In the genomic region with DNA sequence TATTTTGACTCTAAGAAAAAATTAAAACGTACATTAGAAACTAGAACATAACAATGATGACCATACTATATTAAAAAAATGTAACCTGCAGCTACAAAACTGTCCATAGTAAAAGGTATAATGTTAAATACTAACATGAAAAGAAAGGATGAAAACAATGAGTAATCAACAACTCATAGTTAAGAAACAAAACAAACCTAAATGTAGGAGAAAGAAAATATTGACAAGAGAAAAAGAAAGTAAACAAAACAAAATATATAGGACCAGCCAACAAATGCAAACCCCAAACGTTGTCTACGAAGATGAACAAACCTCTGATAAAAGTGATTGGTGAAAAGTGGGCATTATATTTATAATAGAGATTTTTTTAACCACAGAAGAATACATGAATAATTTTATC, we compare ENCODE assay signal across 35 cellular contexts. TPM values are rescaled to one million over a fixed set of nuclear protein-coding genes. Genes with fewer than 3 reads are reported as not detected.
A peak's percentile ranks its signal among the peaks of the same experiment; 100 is the strongest.
DNase-seq lines count a peak whose midpoint lies in the region; ATAC-seq, FAIRE-seq and TF ChIP-seq lines count a peak whose summit lies in the region.
"Had no signal": no experiment of that assay in that cellular context is flagged by ENCODE, and none has a peak within 500 bp of the region (broad histone marks: within the 10 kb centered on the region; RNA-seq: fewer than 3 reads in every experiment).

No MANE protein-coding gene starts in this region.

- TF ChIP-seq CTCF in HepG2 (CRISPR knock-in tag; IDR thresholded peaks at IDR 0.05) (no peak), right lobe of liver (IDR thresholded peaks at IDR 0.05) (no peak), kidney (IDR thresholded peaks at IDR 0.05; ENCODE audit: borderline replicate concordance, extremely low read depth, insufficient read depth) (no peak)

- peak in 1 of 2 experiments; percentile 65; a peak in 1 of 4 replicates for TF ChIP-seq EP300 in HepG2 (IDR thresholded peaks at IDR 0.05; ENCODE audit: low read depth in 2 of 2, low read length in 2 of 2)
- no peak for TF ChIP-seq EP300 in HepG2 (CRISPR knock-in tag; IDR thresholded peaks at IDR 0.05; ENCODE audit: borderline replicate concordance)

- no peak for TF ChIP-seq RAD21 in HepG2 (CRISPR knock-in tag; IDR thresholded peaks at IDR 0.05)

- H3K4me1 ChIP-seq in HepG2 (ENCODE audit: insufficient read depth, low read length) (peaks cover 83% of the 10 kb centered on the region), right lobe of liver (peaks cover 0 to 18% (median 2%) of the 10 kb centered on the region in 4 donors), kidney (ENCODE audit: control insufficient read depth in 1 of 2, insufficient read depth in 1 of 2, low read depth in 1 of 2, low read length in 2 of 2) (no peaks in the 10 kb centered on the region)
- H3K4me1 ChIP-seq: BE2C had no signal

- no peak for ATAC-seq in HepG2
- ATAC-seq in right lobe of liver, result no peak
- ATAC-seq in GM21528 (IDR thresholded peaks at IDR 0.05; ENCODE audit: low FRiP score, unreplicated experiment), result no peak
- ATAC-seq: A549; CD8-positive, alpha-beta T cell had no signal

- H3K9ac ChIP-seq in HepG2 (ENCODE audit: insufficient read depth, low read depth, low read length) (no peak overlapping the region), kidney (ENCODE audit: low read length in 2 of 2) (no peak overlapping the region)
- H3K9ac ChIP-seq: BLaER1; BLaER1 treated with 17β-estradiol and CSF1 and Interleukin-3, amounts not matched to agents 10 nM and 100 nM had no signal

- DNase-seq in HepG2 (ENCODE audit: low spot score) (no peak), right lobe of liver (no peak), kidney (no peak), DMS79 treated with DMSO at 0.1 percent for 48 hours (lab: John Stamatoyannopoulos, UW) (no peak)
- no peak for DNase-seq in activated T-helper 1 cell treated with anti-CD3 and anti-CD28 coated beads, Interleukin-12 subunit alpha, Interleukin-12 subunit beta, Interleukin-2, Interleukin-4 antibody, amounts not matched to agents 30 ng/mL and 10 ng/mL and 1 ng/mL, durations not matched to agents 14 hours and 24 hours and 36 hours (ENCODE audit: low spot score)
- DNase-seq: 8988T; ACHN; AML-193; BE2C; C1 segment of cervical spinal cord; Caco-2; Calu3; CD4-positive, alpha-beta memory T cell; CD4-positive, alpha-beta T cell; CD4-positive, CD25-positive, alpha-beta regulatory T cell; CD8-positive, alpha-beta memory T cell; CD8-positive, alpha-beta T cell; COR-L47; DMS 273 treated with DMSO at 0.1 percent for 48 hours; DMS153; DMS53; DMS79; DND-41; EL had no signal

- intact Hi-C loops in HepG2 (cut with micrococcal nuclease; ENCODE audit: unreplicated experiment), result no loop called here
- intact Hi-C loops in right lobe of liver (cut with DNase I), result no loop called here
- intact Hi-C loops in kidney (cut with DNase I), result no loop called here
- intact Hi-C loops in activated T-helper 1 cell treated with anti-CD3 and anti-CD28 coated beads, Interleukin-12 subunit alpha, Interleukin-12 subunit beta, Interleukin-2, Interleukin-4 antibody, amounts not matched to agents 30 ng/mL and 10 ng/mL and 1 ng/mL, durations not matched to agents 14 hours and 24 hours and 36 hours (cut with micrococcal nuclease), result no loop called here

- H3K36me3 ChIP-seq in HepG2 (replicated peaks in 1 of 2; ENCODE audit: control insufficient read depth in 1 of 2, insufficient read depth in 2 of 2, low read length in 2 of 2), result no peaks in the 10 kb centered on the region
- no peaks in the 10 kb centered on the region for H3K36me3 ChIP-seq in right lobe of liver
- no peaks in the 10 kb centered on the region for H3K36me3 ChIP-seq in kidney (ENCODE audit: control insufficient read depth in 1 of 2, insufficient read depth in 2 of 2, low read length in 2 of 2)
- H3K36me3 ChIP-seq: BE2C; BLaER1; BLaER1 treated with 17β-estradiol and CSF1 and Interleukin-3, amounts not matched to agents 10 nM and 100 nM had no signal

- no peak overlapping the region for H3K27ac Mint-ChIP-seq in activated T-helper 1 cell treated with anti-CD3 and anti-CD28 coated beads, Interleukin-12 subunit alpha, Interleukin-12 subunit beta, Interleukin-2, Interleukin-4 antibody, amounts not matched to agents 30 ng/mL and 10 ng/mL and 1 ng/mL, durations not matched to agents 14 hours and 24 hours and 36 hours
- H3K27ac Mint-ChIP-seq: B cell; CD14-positive monocyte; CD4-positive, alpha-beta memory T cell; CD4-positive, alpha-beta T cell; CD4-positive, CD25-positive, alpha-beta regulatory T cell; CD8-positive, alpha-beta memory T cell; CD8-positive, alpha-beta T cell had no signal

- H3K36me3 Mint-ChIP-seq in activated T-helper 1 cell treated with anti-CD3 and anti-CD28 coated beads, Interleukin-12 subunit alpha, Interleukin-12 subunit beta, Interleukin-2, Interleukin-4 antibody, amounts not matched to agents 30 ng/mL and 10 ng/mL and 1 ng/mL, durations not matched to agents 14 hours and 24 hours and 36 hours (ENCODE audit: low read depth), result no peaks in the 10 kb centered on the region
- H3K36me3 Mint-ChIP-seq: CD14-positive monocyte; CD4-positive, alpha-beta memory T cell; CD4-positive, CD25-positive, alpha-beta regulatory T cell; CD8-positive, alpha-beta memory T cell; CD8-positive, alpha-beta T cell had no signal

- in situ Hi-C loops in HepG2 (cut with HindIII; ENCODE audit: extremely low pct_ligation_motif_present, low pct_unique_long_range_greater_than_20kb), result no loop called here

- no peak overlapping the region for H3K4me2 ChIP-seq in HepG2 (ENCODE audit: low read depth, low read length)
- H3K4me2 ChIP-seq: A549; BLaER1; BLaER1 treated with 17β-estradiol and CSF1 and Interleukin-3, amounts not matched to agents 10 nM and 100 nM had no signal

- H3K79me2 ChIP-seq in HepG2 (ENCODE audit: insufficient read depth, low read length), result no peaks in the 10 kb centered on the region

- no peak for TF ChIP-seq POLR2A in HepG2 (IDR thresholded peaks at IDR 0.05; ENCODE audit: insufficient read depth in 1 of 2, low read depth in 2 of 2, low read length in 2 of 2)
- no peak for TF ChIP-seq POLR2A in right lobe of liver (IDR thresholded peaks at IDR 0.05)

- no peak overlapping the region for H3K4me3 Mint-ChIP-seq in activated T-helper 1 cell treated with anti-CD3 and anti-CD28 coated beads, Interleukin-12 subunit alpha, Interleukin-12 subunit beta, Interleukin-2, Interleukin-4 antibody, amounts not matched to agents 30 ng/mL and 10 ng/mL and 1 ng/mL, durations not matched to agents 14 hours and 24 hours and 36 hours
- H3K4me3 Mint-ChIP-seq: B cell; CD14-positive monocyte; CD4-positive, alpha-beta memory T cell; CD4-positive, alpha-beta T cell; CD4-positive, CD25-positive, alpha-beta regulatory T cell; CD8-positive, alpha-beta memory T cell; CD8-positive, alpha-beta T cell had no signal

- no peaks in the 10 kb centered on the region for H3K4me1 Mint-ChIP-seq in activated T-helper 1 cell treated with anti-CD3 and anti-CD28 coated beads, Interleukin-12 subunit alpha, Interleukin-12 subunit beta, Interleukin-2, Interleukin-4 antibody, amounts not matched to agents 30 ng/mL and 10 ng/mL and 1 ng/mL, durations not matched to agents 14 hours and 24 hours and 36 hours (ENCODE audit: low read depth)
- H3K4me1 Mint-ChIP-seq: CD14-positive monocyte had no signal

- no peak overlapping the region for H2AFZ ChIP-seq in HepG2 (ENCODE audit: low read length)

- H3K9me3 Mint-ChIP-seq in activated T-helper 1 cell treated with anti-CD3 and anti-CD28 coated beads, Interleukin-12 subunit alpha, Interleukin-12 subunit beta, Interleukin-2, Interleukin-4 antibody, amounts not matched to agents 30 ng/mL and 10 ng/mL and 1 ng/mL, durations not matched to agents 14 hours and 24 hours and 36 hours, result no peaks in the 10 kb centered on the region
- H3K9me3 Mint-ChIP-seq: CD4-positive, alpha-beta T cell; CD8-positive, alpha-beta T cell had no signal

- peaks cover 5% of the 10 kb centered on the region for H3K27me3 Mint-ChIP-seq in activated T-helper 1 cell treated with anti-CD3 and anti-CD28 coated beads, Interleukin-12 subunit alpha, Interleukin-12 subunit beta, Interleukin-2, Interleukin-4 antibody, amounts not matched to agents 30 ng/mL and 10 ng/mL and 1 ng/mL, durations not matched to agents 14 hours and 24 hours and 36 hours (ENCODE audit: insufficient read depth)

- no peak overlapping the region for H3K4me3 ChIP-seq in HepG2 (replicated peaks in 1 of 3; ENCODE audit: insufficient read depth in 1 of 3, low read depth in 2 of 3, low read length in 3 of 3)
- H3K4me3 ChIP-seq in right lobe of liver, result no peak overlapping the region
- H3K4me3 ChIP-seq in kidney (ENCODE audit: low read length in 2 of 2), result no peak overlapping the region
- H3K4me3 ChIP-seq: A549; BLaER1; BLaER1 treated with 17β-estradiol and CSF1 and Interleukin-3, amounts not matched to agents 10 nM and 100 nM had no signal

- 58% methylated on average over 3 of the region's 3 CpGs for WGBS in HepG2 (ENCODE audit: low lambda C conversion rate)
- WGBS in right lobe of liver (ENCODE audit: insufficient coverage, low coverage, low lambda C conversion rate, missing lambda C conversion rate), result 82% methylated on average over 3 of the region's 3 CpGs

- POLR2A ChIA-PET in HepG2 (lab: Yijun Ruan, JAX), result interaction anchor here (1.6 to 1.9 kb wide), 6 partner anchors 12 to 113 kb away, joined by 6 to 43 read pairs (median 18); a partner anchor contains a TSS

- H3K9me3 ChIP-seq in HepG2 (ENCODE audit: low read length) (no peaks in the 10 kb centered on the region), right lobe of liver (no peaks in the 10 kb centered on the region), kidney (ENCODE audit: control insufficient read depth in 1 of 2, low read length in 2 of 2) (peaks cover 0 to 2% of the 10 kb centered on the region in 2 donors)
- H3K9me3 ChIP-seq: A549, BE2C, BLaER1 had no signal

- FAIRE-seq in HepG2 (lab: Jason Lieb, UNC) (no peak), TTC549 (lab: Jason Lieb, UNC) (peak; percentile 47), islet of Langerhans (lab: Jason Lieb, UNC) (peak; percentile 77), kidney (lab: Jason Lieb, UNC) (peak; percentile 91)
- FAIRE-seq: A549, D721Med had no signal

- H4K20me1 ChIP-seq in HepG2 (ENCODE audit: insufficient read depth, low read length), result no peaks in the 10 kb centered on the region
- H4K20me1 ChIP-seq: BLaER1; BLaER1 treated with 17β-estradiol and CSF1 and Interleukin-3, amounts not matched to agents 10 nM and 100 nM had no signal

- CTCF ChIA-PET in HepG2 (lab: Yijun Ruan, JAX; ENCODE audit: low intra/inter-chr PET ratio, low total read pairs), result no interaction called here

- BruUV-seq in HepG2 (replicated peaks; lab: Mats Ljungman, UMichigan), result no TSS peak

- H3K27me3 ChIP-seq in HepG2 (ENCODE audit: control insufficient read depth in 1 of 2, insufficient read depth in 2 of 2, low read length in 2 of 2), result no peaks in the 10 kb centered on the region
- no peaks in the 10 kb centered on the region for H3K27me3 ChIP-seq in right lobe of liver
- H3K27me3 ChIP-seq: BE2C; BLaER1; BLaER1 treated with 17β-estradiol and CSF1 and Interleukin-3, amounts not matched to agents 10 nM and 100 nM had no signal

- H3K27ac ChIP-seq in HepG2 (ENCODE audit: extremely low read length, insufficient read depth, low read length) (no peak overlapping the region), right lobe of liver (no peak overlapping the region), kidney (ENCODE audit: low read depth in 2 of 2, low read length in 2 of 2) (no peak overlapping the region)
- H3K27ac ChIP-seq: 22Rv1; A549; BLaER1; BLaER1 treated with 17β-estradiol and CSF1 and Interleukin-3, amounts not matched to agents 10 nM and 100 nM; C4-2B had no signal

RNA-seq across cellular contexts. Expression of a gene that starts 41.1 kb away (rescaled TPM):
- total RNA-seq in HepG2 (2016; rRNA removed; fragmentation: Illumina TruSeq; extraction: Trizol), result 83.6 and 129 TPM in 2 replicates
- total RNA-seq in HepG2 (2016; cell fraction: cytosol; rRNA removed; fragmentation: Illumina TruSeq; extraction: Trizol; ENCODE audit: low read depth), result 12.9 and 13.3 TPM in 2 replicates
- 76.7 and 125 TPM in 2 replicates for total RNA-seq in HepG2 (2016; cell fraction: insoluble cytoplasmic fraction; rRNA removed; fragmentation: Illumina TruSeq; extraction: Trizol)
- total RNA-seq in HepG2 (2016; cell fraction: membrane; rRNA removed; fragmentation: Illumina TruSeq; extraction: Trizol), result 29.0 and 33.2 TPM in 2 replicates
- total RNA-seq in HepG2 (2016; cell fraction: nucleus; rRNA removed; fragmentation: Illumina TruSeq; extraction: Trizol), result 271 and 292 TPM in 2 replicates
- 176 and 249 TPM in 2 replicates for polyA plus RNA-seq in HepG2 (2011; rRNA removed)
- polyA plus RNA-seq in HepG2 (2011; cell fraction: cytosol; rRNA removed), result 115 and 131 TPM in 2 replicates
- polyA plus RNA-seq in HepG2 (2011; cell fraction: nucleus; rRNA removed), result 148 and 157 TPM in 2 replicates
- 116 and 147 TPM in 2 replicates for polyA plus RNA-seq in HepG2 (2012)
- 1.8 TPM in 2 replicates for polyA plus RNA-seq in HepG2 (2016; cell fraction: cytosol; fragmentation: Illumina TruSeq; extraction: Trizol; ENCODE audit: low read depth)
- polyA plus RNA-seq in HepG2 (2016; cell fraction: insoluble cytoplasmic fraction; fragmentation: Illumina TruSeq; extraction: Trizol; ENCODE audit: low read depth), result 38.7 and 42.8 TPM in 2 replicates
- 5.0 and 5.8 TPM in 2 replicates for polyA plus RNA-seq in HepG2 (2016; cell fraction: membrane; fragmentation: Illumina TruSeq; extraction: Trizol; ENCODE audit: low read depth)
- polyA plus RNA-seq in HepG2 (2016; cell fraction: nucleus; fragmentation: Illumina TruSeq; extraction: Trizol; ENCODE audit: insufficient read depth, low read depth), result 110 and 113 TPM in 2 replicates
- 75.0 and 703 TPM in 2 replicates for polyA minus RNA-seq in HepG2 (2011; rRNA and poly(A)+ RNA removed; ENCODE audit: low replicate concordance)
- polyA minus RNA-seq in HepG2 (2011; cell fraction: cytosol; rRNA and poly(A)+ RNA removed), result 216 and 224 TPM in 2 replicates
- 1,103 and 1,189 TPM in 2 replicates for polyA minus RNA-seq in HepG2 (2011; cell fraction: nucleus; rRNA and poly(A)+ RNA removed)
- total RNA-seq in right lobe of liver, result 100 to 1,000 TPM in 3 of 6 experiments, 10 to 100 TPM in 3; 49.6 to 114 (median 94.6) TPM
- total RNA-seq in kidney, result 32.8 TPM
- polyA plus RNA-seq in kidney (ENCODE audit: insufficient read depth, low read depth, low replicate concordance), result 2.6 TPM
- not detected in 2 replicates for total RNA-seq in activated T-helper 1 cell treated with anti-CD3 and anti-CD28 coated beads, Interleukin-12 subunit alpha, Interleukin-12 subunit beta, Interleukin-2, Interleukin-4 antibody, amounts not matched to agents 30 ng/mL and 10 ng/mL and 1 ng/mL, durations not matched to agents 14 hours and 24 hours and 36 hours
- total RNA-seq: B cell had no signal
- polyA plus RNA-seq: CD4-positive, alpha-beta memory T cell; CD4-positive, CD25-positive, alpha-beta regulatory T cell; CD8-positive, alpha-beta memory T cell had no signal

Comparison
In these comparisons a context has a peak if more than half of its experiments do, and no peak if none do; other contexts are left out.
1. RNA of a gene that starts 41.1 kb away (total RNA-seq): 12.9 to 292 TPM in HepG2, 49.6 to 114 TPM in right lobe of liver and 32.8 TPM in kidney (single experiment); not detected in activated T-helper 1 cell treated with anti-CD3 and anti-CD28 coated beads, Interleukin-12 subunit alpha, Interleukin-12 subunit beta, Interleukin-2, Interleukin-4 antibody, amounts not matched to agents 30 ng/mL and 10 ng/mL and 1 ng/mL, durations not matched to agents 14 hours and 24 hours and 36 hours; every median in the first group is over 10 times any median in the second.